ENCODE assay signal across 18 cellular contexts in genomic region chr9:110746211-110746930, GRCh38.
DNase-seq lines count a peak whose midpoint lies in the region; ATAC-seq, FAIRE-seq and TF ChIP-seq lines count a peak whose summit lies in the region.
"Had no signal": no experiment of that assay in that cellular context is flagged by ENCODE, and none has a peak within 500 bp of the region (broad histone marks: within the 10 kb centered on the region; RNA-seq: fewer than 3 reads in every experiment).

No MANE protein-coding gene starts in this region.

- no peak for ATAC-seq in IMR-90 (ENCODE audit: low read depth)
- ATAC-seq in HG03378 (IDR thresholded peaks at IDR 0.05; ENCODE audit: unreplicated experiment) = no peak
- ATAC-seq in HG03097 (IDR thresholded peaks at IDR 0.05; ENCODE audit: low FRiP score, unreplicated experiment) = no peak

- intact Hi-C loops in IMR-90 (cut with micrococcal nuclease) = loop anchor here (5.0 to 10.0 kb wide), 2 partner anchors 288 to 551 kb away; partner anchors contain the start of gene LPAR1
- intact Hi-C loops in prostate gland (cut with DNase I) = loop anchor here (5.0 kb wide), 1 partner anchor 291 kb away; the partner anchor contains the start of gene LPAR1

- no peak for TF ChIP-seq POLR2A in IMR-90 (IDR thresholded peaks at IDR 0.05; ENCODE audit: low read depth, low read length)
- TF ChIP-seq POLR2A in prostate gland (IDR thresholded peaks at IDR 0.05) = no peak

- H2AK9ac ChIP-seq in IMR-90 (replicated peaks; ENCODE audit: low read depth, low read length, poor library complexity) = no peak overlapping the region

- no peak for TF ChIP-seq CTCF in IMR-90 (conservative IDR thresholded peaks at IDR 0.05; ENCODE audit: low read depth, low read length)
- TF ChIP-seq CTCF in prostate gland (IDR thresholded peaks at IDR 0.05) = no peak

- in situ Hi-C loops in IMR-90 (cut with MboI; ENCODE audit: low sequenced_read_pairs) = no loop called here

- peak overlapping the region; percentile 40; the same call in 1 of the 2 replicates for H3K23ac ChIP-seq in IMR-90 (ENCODE audit: low read depth, low read length)

- H2BK5ac ChIP-seq in IMR-90 (ENCODE audit: low read depth, low read length, poor library complexity, severe bottlenecking) = peak overlapping the region; percentile 99

- no peak overlapping the region for H3K56ac ChIP-seq in IMR-90 (ENCODE audit: extremely low read depth, insufficient read depth, low read length)

- peak overlapping the region; percentile 84 for H2BK120ac ChIP-seq in IMR-90 (ENCODE audit: low read depth, low read length)

- peak overlapping the region; percentile 77 for H3K4ac ChIP-seq in IMR-90 (ENCODE audit: low read depth, low read length)

- CTCF ChIA-PET in IMR-90 (lab: Yijun Ruan, JAX) = interaction anchor here (0.7 kb wide), 1 partner anchor 289 kb away, joined by 3 read pairs; no protein-coding TSS in a partner anchor

- peak overlapping the region; percentile 89 for H2BK20ac ChIP-seq in IMR-90 (ENCODE audit: low read depth, low read length)

- H3K27ac ChIP-seq in IMR-90 (ENCODE audit: insufficient read depth, low read length) (peak overlapping the region; percentile 100), epithelial cell of prostate (peak overlapping the region; percentile 91), prostate gland (peak overlapping the region; percentile 69 to 73)
- H3K27ac ChIP-seq: testis had no signal

- peak; percentile 86 for FAIRE-seq in A204.1 (lab: Jason Lieb, UNC)

- dilution Hi-C loops in IMR-90 (cut with HindIII; ENCODE audit: low sequenced_read_pairs, unreplicated experiment) = no loop called here

- peaks cover 20% of the 10 kb centered on the region for H3K4me1 ChIP-seq in IMR-90 (ENCODE audit: control insufficient read depth, insufficient read depth, low read length)
- H3K4me1 ChIP-seq in prostate gland (replicated peaks) = no peaks in the 10 kb centered on the region

- no peak overlapping the region for H2AFZ ChIP-seq in IMR-90 (replicated peaks; ENCODE audit: low read length, poor library complexity)

- H3K9me3 ChIP-seq in IMR-90 (ENCODE audit: control insufficient read depth, insufficient read depth, low read length) (no peaks in the 10 kb centered on the region), prostate gland (no peaks in the 10 kb centered on the region)
- H3K9me3 ChIP-seq: ovary, testis had no signal

- peaks cover 8% of the 10 kb centered on the region for H3K9me1 ChIP-seq in IMR-90 (ENCODE audit: insufficient read depth, low read length)

- H3K18ac ChIP-seq in IMR-90 (ENCODE audit: low read depth, low read length) = peak overlapping the region; percentile 99

- peak overlapping the region; percentile 95 for H3K14ac ChIP-seq in IMR-90 (replicated peaks; ENCODE audit: low read depth, low read length)

- H4K5ac ChIP-seq in IMR-90 (ENCODE audit: low read depth, low read length) = peak overlapping the region; percentile 94

- H3K36me3 ChIP-seq in IMR-90 (ENCODE audit: control insufficient read depth, insufficient read depth, low read length) (no peaks in the 10 kb centered on the region), prostate gland (no peaks in the 10 kb centered on the region)
- H3K36me3 ChIP-seq: ovary had no signal

- H4K91ac ChIP-seq in IMR-90 (ENCODE audit: insufficient read depth, low read depth, low read length) = peak overlapping the region; percentile 89

- TF ChIP-seq RAD21 in IMR-90 (IDR thresholded peaks at IDR 0.05; ENCODE audit: low read length) = no peak

- DNase-seq in IMR-90 (no peak), epithelial cell of prostate (ENCODE audit: low read depth, low spot score) (no peak), prostate gland (ENCODE audit: low spot score) (no peak), HPDE6-E6E7 (ENCODE audit: extremely low spot score) (no peak), NOMO-1 treated with dmso at 0.1 percent for 144 hours (lab: John Stamatoyannopoulos, UW; ENCODE audit: unreplicated experiment) (no peak)
- DNase-seq: activated CD4-positive, alpha-beta memory T cell treated with anti-CD3 and anti-CD28 coated beads, Interleukin-2, amount 10 ng/mL, durations not matched to agents 7 days and 5 days; activated naive CD4-positive, alpha-beta T cell treated with anti-CD3 and anti-CD28 coated beads, Interleukin-2, amount 50 U/mL, for 16 hours; activated T-cell treated with anti-CD3 and anti-CD28 coated beads, Interleukin-2, amount 50 U/mL, for 24 hours; effector CD8-positive, alpha-beta T cell; Karpas-422; NCI-H2171 treated with DMSO at 0.1 percent for 48 hours; ovary; RPMI8226; testis had no signal

- H4K8ac ChIP-seq in IMR-90 (ENCODE audit: low read depth in 2 of 2, low read length in 2 of 2) = peak overlapping the region; percentile 51 to 97

- no peaks in the 10 kb centered on the region for H3K27me3 ChIP-seq in IMR-90 (ENCODE audit: control insufficient read depth, insufficient read depth, low read length)
- no peaks in the 10 kb centered on the region for H3K27me3 ChIP-seq in prostate gland (replicated peaks; ENCODE audit: insufficient read depth)
- H3K27me3 ChIP-seq: ovary, testis had no signal

- H4K20me1 ChIP-seq in IMR-90 (ENCODE audit: insufficient read depth, low read length) = no peaks in the 10 kb centered on the region

- H3K9ac ChIP-seq in IMR-90 (ENCODE audit: low read depth, low read length) = peak overlapping the region; percentile 81

- H2BK15ac ChIP-seq in IMR-90 (ENCODE audit: low read depth, low read length) = peak overlapping the region; percentile 99

- H2AK5ac ChIP-seq in IMR-90 (ENCODE audit: low read depth, low read length) = peak overlapping the region; percentile 94

- POLR2A ChIA-PET in IMR-90 (lab: Charles Lee; ENCODE audit: unreplicated experiment) = no interaction called here

- no peak overlapping the region for H3K4me2 ChIP-seq in IMR-90 (ENCODE audit: low read depth, low read length)

- BruUV-seq in IMR-90 (replicated peaks; lab: Mats Ljungman, UMichigan) = no TSS peak

- H3K4me3 ChIP-seq in IMR-90 (ENCODE audit: insufficient read depth, low read depth, low read length) (no peak overlapping the region), prostate gland (no peak overlapping the region)
- H3K4me3 ChIP-seq: ovary, smooth muscle cell, testis had no signal

- 80% methylated on average over 1 of the region's 4 CpGs; no CpG with 5 or more reads in 1 of the 2 experiments for WGBS in IMR-90 (ENCODE audit: extremely low coverage in 2 of 2, insufficient read length in 1 of 2), 2 experiments
- WGBS in prostate gland = 51% methylated on average over 4 of the region's 4 CpGs

- peaks cover 1 to 5% of the 10 kb centered on the region in 2 experiments; a peak in 1 of 4 replicates for H3K79me1 ChIP-seq in IMR-90 (ENCODE audit: low read depth in 1 of 2, low read length in 2 of 2)

TF ChIP-seq in IMR-90, 13 proteins besides CTCF, POLR2A, EP300 and RAD21:
- no peak for TF ChIP-seq MAFK (IDR thresholded peaks at IDR 0.05; ENCODE audit: low read depth, low read length)
